ENCODE assay signal across 10 cellular contexts in genomic region chr17:5508855-5509254, GRCh38. TPM values are rescaled to one million over a fixed set of nuclear protein-coding genes. Genes with fewer than 3 reads are reported as not detected.
DNase-seq lines count a peak whose midpoint lies in the region; ATAC-seq, FAIRE-seq and TF ChIP-seq lines count a peak whose summit lies in the region.
"Had no signal": no experiment of that assay in that cellular context is flagged by ENCODE, and none has a peak within 500 bp of the region (broad histone marks: within the 10 kb centered on the region; RNA-seq: fewer than 3 reads in every experiment).

No MANE protein-coding gene starts in this region.

- ATAC-seq in CD8-positive, alpha-beta T cell = no peak
- ATAC-seq in HG02938 (IDR thresholded peaks at IDR 0.05; ENCODE audit: unreplicated experiment) (no peak), GM18502 (IDR thresholded peaks at IDR 0.05; ENCODE audit: poor library complexity, unreplicated experiment) (no peak), gastroesophageal sphincter (no peak)

- no peaks in the 10 kb centered on the region for H3K27me3 Mint-ChIP-seq in CD8-positive, alpha-beta T cell (ENCODE audit: low read depth)
- H3K27me3 Mint-ChIP-seq in astrocyte (ENCODE audit: low read depth, unreplicated experiment) = peaks cover 4% of the 10 kb centered on the region
- H3K27me3 Mint-ChIP-seq: activated naive CD8-positive, alpha-beta T cell treated with anti-CD3 and anti-CD28 coated beads, Interleukin-2, amount 10 ng/mL, durations not matched to agents 7 days and 5 days had no signal

- CTCF ChIA-PET in CD8-positive, alpha-beta T cell (lab: Charles Lee) = no interaction called here

- TF ChIP-seq POLR2A in Peyer's patch (IDR thresholded peaks at IDR 0.05) (no peak), gastroesophageal sphincter (IDR thresholded peaks at IDR 0.05) (no peak)

- H3K4me1 Mint-ChIP-seq in CD8-positive, alpha-beta T cell (ENCODE audit: low read depth) = peaks cover 23% of the 10 kb centered on the region
- H3K4me1 Mint-ChIP-seq in astrocyte (ENCODE audit: low read depth, unreplicated experiment) = peaks cover 3% of the 10 kb centered on the region

- no peak overlapping the region for H3K4me3 Mint-ChIP-seq in CD8-positive, alpha-beta T cell
- peak overlapping the region; percentile 43 for H3K4me3 Mint-ChIP-seq in astrocyte (ENCODE audit: unreplicated experiment)
- H3K4me3 Mint-ChIP-seq: activated naive CD8-positive, alpha-beta T cell treated with anti-CD3 and anti-CD28 coated beads, Interleukin-2, amount 10 ng/mL, durations not matched to agents 7 days and 5 days; nephron progenitor cell had no signal

- no peak overlapping the region for H3K27ac ChIP-seq in CD8-positive, alpha-beta T cell (ENCODE audit: low read depth, low read length)
- H3K27ac ChIP-seq in astrocyte (ENCODE audit: low read depth, low read length) (peak overlapping the region; percentile 97), Peyer's patch (no peak overlapping the region), gastroesophageal sphincter (no peak overlapping the region)

- no peak for DNase-seq in CD8-positive, alpha-beta T cell
- peak; percentile 73 for DNase-seq in NCI-H1105 treated with DMSO at 0.1 percent for 48 hours (lab: John Stamatoyannopoulos, UW)
- peak; percentile 82 for DNase-seq in astrocyte (ENCODE audit: low read depth)
- peak; percentile 85 for DNase-seq in kidney tubule cell (ENCODE audit: low spot score)
- no peak for DNase-seq in Peyer's patch
- DNase-seq: activated naive CD8-positive, alpha-beta T cell treated with anti-CD3 and anti-CD28 coated beads, Interleukin-2, amount 10 ng/mL, durations not matched to agents 7 days and 5 days; nephron progenitor cell had no signal

- TF ChIP-seq CTCF in CD8-positive, alpha-beta T cell (IDR thresholded peaks at IDR 0.05) = no peak
- TF ChIP-seq CTCF in astrocyte (IDR thresholded peaks at IDR 0.05; ENCODE audit: insufficient read depth, low read depth, low read length) (no peak), Peyer's patch (IDR thresholded peaks at IDR 0.05) (no peak), gastroesophageal sphincter (IDR thresholded peaks at IDR 0.05) (no peak)

- H2AFZ ChIP-seq in astrocyte (ENCODE audit: low read depth, low read length) = peak overlapping the region; percentile 57

- peaks cover 5% of the 10 kb centered on the region for H3K36me3 ChIP-seq in CD8-positive, alpha-beta T cell (ENCODE audit: insufficient read depth, low read length)
- no peaks in the 10 kb centered on the region for H3K36me3 ChIP-seq in astrocyte (ENCODE audit: insufficient read depth, low read length)
- H3K36me3 ChIP-seq in Peyer's patch = no peaks in the 10 kb centered on the region
- no peaks in the 10 kb centered on the region for H3K36me3 ChIP-seq in gastroesophageal sphincter

- H3K27me3 ChIP-seq in CD8-positive, alpha-beta T cell (ENCODE audit: insufficient read depth, low read length) = no peaks in the 10 kb centered on the region
- H3K27me3 ChIP-seq in astrocyte (ENCODE audit: insufficient read depth, low read length) = no peaks in the 10 kb centered on the region
- no peaks in the 10 kb centered on the region for H3K27me3 ChIP-seq in Peyer's patch
- no peaks in the 10 kb centered on the region for H3K27me3 ChIP-seq in gastroesophageal sphincter

- WGBS in gastroesophageal sphincter (ENCODE audit: low coverage in 1 of 2), 2 donors = 16 to 39% methylated on average over 2 to 4 of the region's 4 CpGs

- no peak overlapping the region for H3K4me3 ChIP-seq in CD8-positive, alpha-beta T cell (ENCODE audit: low read depth, low read length)
- peak overlapping the region; percentile 12 for H3K4me3 ChIP-seq in astrocyte (ENCODE audit: insufficient read depth, low read depth, low read length)
- H3K4me3 ChIP-seq in Peyer's patch = no peak overlapping the region
- no peak overlapping the region for H3K4me3 ChIP-seq in gastroesophageal sphincter

- H3K9ac ChIP-seq in astrocyte (ENCODE audit: low read length) = peak overlapping the region; percentile 74

- H3K4me2 ChIP-seq in astrocyte (ENCODE audit: low read length) = peak overlapping the region; percentile 74

- H3K36me3 Mint-ChIP-seq in CD8-positive, alpha-beta T cell = peaks cover 58% of the 10 kb centered on the region
- no peaks in the 10 kb centered on the region for H3K36me3 Mint-ChIP-seq in astrocyte (ENCODE audit: low read depth, unreplicated experiment)

- H3K27ac Mint-ChIP-seq in CD8-positive, alpha-beta T cell = peak overlapping the region; percentile 66
- peak overlapping the region; percentile 69 for H3K27ac Mint-ChIP-seq in astrocyte (ENCODE audit: unreplicated experiment)
- H3K27ac Mint-ChIP-seq: activated naive CD8-positive, alpha-beta T cell treated with anti-CD3 and anti-CD28 coated beads, Interleukin-2, amount 10 ng/mL, durations not matched to agents 7 days and 5 days; nephron progenitor cell had no signal

- peaks cover 22% of the 10 kb centered on the region for H3K4me1 ChIP-seq in CD8-positive, alpha-beta T cell (ENCODE audit: insufficient read depth, low read length)
- H3K4me1 ChIP-seq in astrocyte (ENCODE audit: insufficient read depth, low read length) = peaks cover 15% of the 10 kb centered on the region
- no peaks in the 10 kb centered on the region for H3K4me1 ChIP-seq in Peyer's patch
- no peaks in the 10 kb centered on the region for H3K4me1 ChIP-seq in gastroesophageal sphincter

- FAIRE-seq in astrocyte (lab: Jason Lieb, UNC) = peak; percentile 88

- no peaks in the 10 kb centered on the region for H3K79me2 ChIP-seq in astrocyte (ENCODE audit: insufficient read depth, low read length)

- H3K9me3 Mint-ChIP-seq in CD8-positive, alpha-beta T cell = no peaks in the 10 kb centered on the region
- H3K9me3 Mint-ChIP-seq in astrocyte (ENCODE audit: unreplicated experiment) = peaks cover 2% of the 10 kb centered on the region
- H3K9me3 Mint-ChIP-seq: nephron progenitor cell had no signal

- intact Hi-C loops in CD8-positive, alpha-beta T cell (cut with DNase I, micrococcal nuclease) = no loop called here

- H4K20me1 ChIP-seq in astrocyte (ENCODE audit: insufficient read depth, low read length) = no peaks in the 10 kb centered on the region

- no peak for TF ChIP-seq EP300 in gastroesophageal sphincter (IDR thresholded peaks at IDR 0.05)

- no peaks in the 10 kb centered on the region for H3K9me3 ChIP-seq in CD8-positive, alpha-beta T cell (ENCODE audit: low read length)
- no peaks in the 10 kb centered on the region for H3K9me3 ChIP-seq in astrocyte (ENCODE audit: insufficient read depth, low read depth, low read length)
- H3K9me3 ChIP-seq in Peyer's patch = no peaks in the 10 kb centered on the region
- no peaks in the 10 kb centered on the region for H3K9me3 ChIP-seq in gastroesophageal sphincter

- POLR2A ChIA-PET in CD8-positive, alpha-beta T cell (lab: Charles Lee) = no interaction called here

RNA-seq across cellular contexts. Expression of gene MIS12, which starts 22.5 kb away (rescaled TPM):
- total RNA-seq in CD8-positive, alpha-beta T cell = 10 to 100 TPM; 21.9 to 24.4 TPM
- total RNA-seq in astrocyte (12.2 and 13.1 TPM in 2 replicates), Peyer's patch (10 to 100 TPM in 3 of 4 donors, 1 to 10 TPM in 1; 9.2 to 23.9 (median 14.0) TPM), gastroesophageal sphincter (10 to 100 TPM in 3 of 4 donors, 1 to 10 TPM in 1; 8.6 to 20.9 (median 14.3) TPM)

RNA-seq across cellular contexts. Expression of gene DERL2, which starts 22.9 kb away (rescaled TPM):
- total RNA-seq in CD8-positive, alpha-beta T cell = 100 to 1,000 TPM in 1 of 2 experiments, 10 to 100 TPM in 1; 96.9 to 103 TPM
- total RNA-seq in astrocyte (90.1 and 99.6 TPM in 2 replicates), Peyer's patch (10 to 100 TPM in 3 of 4 donors, 1 to 10 TPM in 1; 3.3 to 42.8 (median 36.1) TPM), gastroesophageal sphincter (10 to 100 TPM; 23.8 to 48.5 (median 26.2) TPM)

RNA-seq across cellular contexts. Expression of gene DHX33, which starts 40.1 kb away (rescaled TPM):
- 1 to 10 TPM; 3.1 to 3.4 TPM for total RNA-seq in CD8-positive, alpha-beta T cell
- 17.7 and 19.1 TPM in 2 replicates for total RNA-seq in astrocyte
- total RNA-seq in Peyer's patch = 10 to 100 TPM in 3 of 4 donors, 1 to 10 TPM in 1; 8.8 to 18.2 (median 11.5) TPM
- total RNA-seq in gastroesophageal sphincter = 10 to 100 TPM in 3 of 4 donors, 1 to 10 TPM in 1; 7.2 to 13.7 (median 11.3) TPM

Comparison
In these comparisons a context has a peak if more than half of its experiments do, and no peak if none do; other contexts are left out.
1. DNase-seq: peak in NCI-H1105 treated with DMSO at 0.1 percent for 48 hours (single experiment), astrocyte (single experiment) and kidney tubule cell (single experiment); none in CD8-positive, alpha-beta T cell (0 of 7) and Peyer's patch (0 of 3).